In the genomic region with DNA sequence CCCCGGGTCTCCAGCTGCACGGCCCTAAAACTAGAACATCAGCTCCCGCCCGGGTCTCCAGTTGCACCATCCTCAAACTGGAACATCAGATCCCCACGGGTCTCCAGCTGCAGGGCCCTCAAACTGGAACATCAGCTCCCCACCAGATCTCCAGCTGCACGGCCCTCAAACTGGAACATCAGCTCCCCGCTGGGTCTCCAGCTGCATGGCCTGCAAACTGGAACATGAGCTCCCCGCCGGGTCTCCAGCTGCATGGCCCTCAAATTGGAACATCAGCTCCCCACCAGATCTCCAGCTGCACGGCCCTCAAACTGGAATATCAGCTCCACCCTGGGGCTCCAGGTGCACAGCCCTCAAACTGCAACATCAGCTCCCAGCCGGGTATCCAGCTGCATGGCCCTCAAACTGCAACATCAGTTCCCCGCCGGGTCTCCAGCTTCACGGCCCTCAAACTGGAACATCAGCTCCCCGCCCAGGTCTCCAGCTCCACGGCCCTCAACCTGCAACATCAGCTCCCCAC, we compare ENCODE assay signal across 5 cellular contexts.
DNase-seq lines count a peak whose midpoint lies in the region; ATAC-seq and TF ChIP-seq lines count a peak whose summit lies in the region.
"Not testable (repeated sequence)": the region's sequence is repeated elsewhere in the genome, so short reads cannot be mapped to it uniquely, and the experiment has no call there.

No MANE protein-coding gene starts in this region.

- H3K4me3 Mint-ChIP-seq in CD4-positive, CD25-positive, alpha-beta regulatory T cell; activated naive CD8-positive, alpha-beta T cell treated with anti-CD3 and anti-CD28 coated beads, Interleukin-2, amount 10 ng/mL, durations not matched to agents 7 days and 5 days; neural crest cell: not testable (repeated sequence)

- not testable (repeated sequence) for H3K4me3 ChIP-seq in BLaER1; CD4-positive, CD25-positive, alpha-beta regulatory T cell (ENCODE audit: low read depth, low read length)

- not testable (repeated sequence) for H3K4me1 Mint-ChIP-seq in CD4-positive, CD25-positive, alpha-beta regulatory T cell; activated naive CD8-positive, alpha-beta T cell treated with anti-CD3 and anti-CD28 coated beads, Interleukin-2, amount 10 ng/mL, durations not matched to agents 7 days and 5 days; neural crest cell

- H3K27me3 ChIP-seq in BLaER1; CD4-positive, CD25-positive, alpha-beta regulatory T cell (ENCODE audit: control insufficient read depth, insufficient read depth, low read length): not testable (repeated sequence)

- H3K9me3 Mint-ChIP-seq in CD4-positive, CD25-positive, alpha-beta regulatory T cell; activated naive CD8-positive, alpha-beta T cell treated with anti-CD3 and anti-CD28 coated beads, Interleukin-2, amount 10 ng/mL, durations not matched to agents 7 days and 5 days; neural crest cell: not testable (repeated sequence)

- H3K36me3 Mint-ChIP-seq in CD4-positive, CD25-positive, alpha-beta regulatory T cell: peaks cover 46% of the 10 kb centered on the region
- H3K36me3 Mint-ChIP-seq in activated naive CD8-positive, alpha-beta T cell treated with anti-CD3 and anti-CD28 coated beads, Interleukin-2, amount 10 ng/mL, durations not matched to agents 7 days and 5 days: not testable (repeated sequence)
- peaks cover 30% of the 10 kb centered on the region for H3K36me3 Mint-ChIP-seq in neural crest cell (ENCODE audit: low read depth)

- peaks cover 19% of the 10 kb centered on the region for H3K36me3 ChIP-seq in BLaER1
- H3K36me3 ChIP-seq in CD4-positive, CD25-positive, alpha-beta regulatory T cell (ENCODE audit: control insufficient read depth, insufficient read depth, low read length): not testable (repeated sequence)

- peak overlapping the region; percentile 64 for H3K4me2 ChIP-seq in BLaER1

- TF ChIP-seq CTCF in neural crest cell (conservative IDR thresholded peaks at IDR 0.05): not testable (repeated sequence)

- not testable (repeated sequence) for ATAC-seq in CD4-positive, CD25-positive, alpha-beta regulatory T cell (ENCODE audit: low read depth in 2 of 2); activated naive CD8-positive, alpha-beta T cell treated with anti-CD3 and anti-CD28 coated beads, Interleukin-2, amount 10 ng/mL, durations not matched to agents 7 days and 5 days (ENCODE audit: low read depth)

- H3K9me3 ChIP-seq in BLaER1: peaks cover 45% of the 10 kb centered on the region
- not testable (repeated sequence) for H3K9me3 ChIP-seq in CD4-positive, CD25-positive, alpha-beta regulatory T cell (ENCODE audit: control insufficient read depth in 2 of 2, low read length in 2 of 2)

- DNase-seq in CD4-positive, CD25-positive, alpha-beta regulatory T cell; neural crest cell (ENCODE audit: low read depth, low spot score): not testable (repeated sequence)
- peak; percentile 1 for DNase-seq in activated naive CD8-positive, alpha-beta T cell treated with anti-CD3 and anti-CD28 coated beads, Interleukin-2, amount 10 ng/mL, durations not matched to agents 7 days and 5 days
- DNase-seq in ecto neural progenitor cell (ENCODE audit: low spot score): peak; percentile 14

- peak overlapping the region in 2 of 3 donors; percentile 11 to 29 for H3K27ac Mint-ChIP-seq in CD4-positive, CD25-positive, alpha-beta regulatory T cell
- not testable (repeated sequence) for H3K27ac Mint-ChIP-seq in activated naive CD8-positive, alpha-beta T cell treated with anti-CD3 and anti-CD28 coated beads, Interleukin-2, amount 10 ng/mL, durations not matched to agents 7 days and 5 days
- H3K27ac Mint-ChIP-seq in neural crest cell (ENCODE audit: unreplicated experiment): peak overlapping the region; percentile 43

- H3K27ac ChIP-seq in BLaER1; CD4-positive, CD25-positive, alpha-beta regulatory T cell (ENCODE audit: insufficient read depth, low read length, poor library complexity, severe bottlenecking): not testable (repeated sequence)

- not testable (repeated sequence) for H3K27me3 Mint-ChIP-seq in CD4-positive, CD25-positive, alpha-beta regulatory T cell; activated naive CD8-positive, alpha-beta T cell treated with anti-CD3 and anti-CD28 coated beads, Interleukin-2, amount 10 ng/mL, durations not matched to agents 7 days and 5 days; neural crest cell (ENCODE audit: low read depth)

- peaks cover 57% of the 10 kb centered on the region for H3K4me1 ChIP-seq in BLaER1
- not testable (repeated sequence) for H3K4me1 ChIP-seq in CD4-positive, CD25-positive, alpha-beta regulatory T cell (ENCODE audit: control insufficient read depth, insufficient read depth, low read length, poor library complexity, severe bottlenecking)

- H3K9ac ChIP-seq in BLaER1: not testable (repeated sequence)

- H4K20me1 ChIP-seq in BLaER1: not testable (repeated sequence)

- POLR2A ChIA-PET in activated naive CD8-positive, alpha-beta T cell treated with anti-CD3 and anti-CD28 coated beads, Interleukin-2, amount 10 ng/mL, durations not matched to agents 7 days and 5 days (lab: Charles Lee): not testable (repeated sequence)
